17 cellular contexts compared by ENCODE assay signal in genomic region chr2:45974762-45975408, GRCh38.
DNase-seq lines count a peak whose midpoint lies in the region; ATAC-seq and TF ChIP-seq lines count a peak whose summit lies in the region.
"Had no signal": no experiment of that assay in that cellular context is flagged by ENCODE, and none has a peak within 500 bp of the region (broad histone marks: within the 10 kb centered on the region; RNA-seq: fewer than 3 reads in every experiment).

No MANE protein-coding gene starts in this region.

- H3K36me3 Mint-ChIP-seq in activated B cell treated with CpG ODN at 0.5 μM for 24 hours (ENCODE audit: low read depth) = peaks cover 28% of the 10 kb centered on the region
- H3K36me3 Mint-ChIP-seq in activated naive CD8-positive, alpha-beta T cell treated with anti-CD3 and anti-CD28 coated beads for 36 hours = no peaks in the 10 kb centered on the region

- no peak overlapping the region for H3K4me3 Mint-ChIP-seq in activated B cell treated with CpG ODN at 0.5 μM for 24 hours
- no peak overlapping the region for H3K4me3 Mint-ChIP-seq in activated naive CD8-positive, alpha-beta T cell treated with anti-CD3 and anti-CD28 coated beads for 36 hours
- H3K4me3 Mint-ChIP-seq: activated naive CD4-positive, alpha-beta T cell treated with anti-CD3 and anti-CD28 coated beads for 36 hours had no signal

- no peaks in the 10 kb centered on the region for H3K27me3 Mint-ChIP-seq in activated B cell treated with CpG ODN at 0.5 μM for 24 hours
- H3K27me3 Mint-ChIP-seq in activated naive CD8-positive, alpha-beta T cell treated with anti-CD3 and anti-CD28 coated beads for 36 hours = no peaks in the 10 kb centered on the region
- H3K27me3 Mint-ChIP-seq: B cell had no signal

- no peak for DNase-seq in activated B cell treated with CpG ODN at 0.5 μM for 24 hours
- no peak for DNase-seq in NOMO-1 treated with DMSO at 0.1 percent for 48 hours (lab: John Stamatoyannopoulos, UW; ENCODE audit: unreplicated experiment)
- DNase-seq in psoas muscle = no peak
- no peak for DNase-seq in activated naive CD8-positive, alpha-beta T cell treated with anti-CD3 and anti-CD28 coated beads for 36 hours
- no peak for DNase-seq in Right ventricle myocardium superior
- DNase-seq: activated naive CD4-positive, alpha-beta T cell treated with anti-CD3 and anti-CD28 coated beads for 36 hours; DND-41; HCEC 1CT; NCI-H1105; NCI-H446 treated with DMSO at 0.1 percent for 48 hours; stimulated activated CD4-positive, alpha-beta T cell treated with anti-CD3 and anti-CD28 coated beads, Interleukin-4, amount 100 ng/mL, for 4 hours; T-helper 9 cell had no signal

- H3K36me3 ChIP-seq in psoas muscle (ENCODE audit: insufficient read depth in 1 of 2, low read depth in 1 of 2) = peaks cover 0 to 2% of the 10 kb centered on the region in 2 donors

- H3K4me1 Mint-ChIP-seq in activated B cell treated with CpG ODN at 0.5 μM for 24 hours = peaks cover 33% of the 10 kb centered on the region
- no peaks in the 10 kb centered on the region for H3K4me1 Mint-ChIP-seq in activated naive CD8-positive, alpha-beta T cell treated with anti-CD3 and anti-CD28 coated beads for 36 hours

- POLR2A ChIA-PET in activated B cell treated with CpG ODN at 0.5 μM for 24 hours (lab: Charles Lee) = no interaction called here

- intact Hi-C loops in activated B cell treated with CpG ODN at 0.5 μM for 24 hours (cut with micrococcal nuclease) (no loop called here), psoas muscle (cut with DNase I) (no loop called here), Right ventricle myocardium superior (cut with DNase I) (no loop called here)

- TF ChIP-seq CTCF in activated B cell treated with CpG ODN at 0.5 μM for 24 hours (IDR thresholded peaks at IDR 0.05) (no peak), psoas muscle (IDR thresholded peaks at IDR 0.05) (no peak)

- WGBS in psoas muscle, 3 donors = 83 to 91% (median 90%) methylated on average over 7 of the region's 7 CpGs

- H3K27me3 ChIP-seq in psoas muscle (ENCODE audit: insufficient read depth in 3 of 3, low read length in 2 of 3) = no peaks in the 10 kb centered on the region

- no peaks in the 10 kb centered on the region for H3K9me3 ChIP-seq in psoas muscle

- H3K4me3 ChIP-seq in psoas muscle = no peak overlapping the region

- H3K9me3 Mint-ChIP-seq in activated B cell treated with CpG ODN at 0.5 μM for 24 hours = no peaks in the 10 kb centered on the region
- H3K9me3 Mint-ChIP-seq in activated naive CD8-positive, alpha-beta T cell treated with anti-CD3 and anti-CD28 coated beads for 36 hours = no peaks in the 10 kb centered on the region
- H3K9me3 Mint-ChIP-seq: activated naive CD4-positive, alpha-beta T cell treated with anti-CD3 and anti-CD28 coated beads for 36 hours had no signal

- no peak overlapping the region for H3K27ac ChIP-seq in psoas muscle

- no peaks in the 10 kb centered on the region for H3K4me1 ChIP-seq in psoas muscle

- H3K27ac Mint-ChIP-seq in activated B cell treated with CpG ODN at 0.5 μM for 24 hours = peak overlapping the region; percentile 75
- H3K27ac Mint-ChIP-seq in activated naive CD8-positive, alpha-beta T cell treated with anti-CD3 and anti-CD28 coated beads for 36 hours = no peak overlapping the region
- H3K27ac Mint-ChIP-seq: activated naive CD4-positive, alpha-beta T cell treated with anti-CD3 and anti-CD28 coated beads for 36 hours; B cell had no signal

- peak; percentile 70 for ATAC-seq in GM18502 (IDR thresholded peaks at IDR 0.05; ENCODE audit: poor library complexity, unreplicated experiment)
- ATAC-seq in GM21367 (IDR thresholded peaks at IDR 0.05; ENCODE audit: unreplicated experiment) = peak; percentile 49
- ATAC-seq in HG02885 (IDR thresholded peaks at IDR 0.05; ENCODE audit: poor library complexity, unreplicated experiment) = peak; percentile 74
- ATAC-seq in activated B cell treated with CpG ODN at 0.5 μM for 24 hours (ENCODE audit: low read depth) = no peak
- ATAC-seq in psoas muscle = no peak
- no peak for ATAC-seq in Right ventricle myocardium superior (ENCODE audit: poor library complexity)
- ATAC-seq: Panc1 had no signal

- CTCF ChIA-PET in activated B cell treated with CpG ODN at 0.5 μM for 24 hours (lab: Charles Lee) = no interaction called here

Comparison
In these comparisons a context has a peak if more than half of its experiments do, and no peak if none do; other contexts are left out.
1. ATAC-seq: peak in GM18502 (single experiment), GM21367 (single experiment) and HG02885 (single experiment); none in activated B cell treated with CpG ODN at 0.5 μM for 24 hours (single experiment), psoas muscle (0 of 4) and Right ventricle myocardium superior (single experiment).